ENCODE assay signal across 14 cellular contexts in the genomic region with DNA sequence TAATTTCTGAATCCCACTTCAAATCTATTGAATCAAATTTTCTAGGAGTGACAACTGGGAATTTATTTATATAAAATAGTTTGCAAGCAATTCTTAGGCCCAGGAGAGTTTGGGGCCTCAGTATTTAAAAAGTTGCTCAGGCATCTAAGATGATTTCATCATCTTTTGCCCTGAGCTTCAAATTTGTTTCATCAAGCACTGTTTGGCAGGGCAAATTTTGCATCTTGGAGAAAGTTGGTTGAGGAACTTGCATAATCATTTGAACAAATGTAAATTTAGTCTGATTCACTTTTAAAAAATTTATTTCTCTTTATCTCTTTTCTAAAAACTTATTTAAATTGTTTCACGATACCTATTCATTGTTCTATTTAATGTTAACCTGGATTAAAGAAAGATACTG.
DNase-seq lines count a peak whose midpoint lies in the region; ATAC-seq and TF ChIP-seq lines count a peak whose summit lies in the region.
"Had no signal": no experiment of that assay in that cellular context is flagged by ENCODE, and none has a peak within 500 bp of the region (broad histone marks: within the 10 kb centered on the region; RNA-seq: fewer than 3 reads in every experiment).

No MANE protein-coding gene starts in this region.

- no peak overlapping the region for H2AFZ ChIP-seq in mammary epithelial cell (ENCODE audit: low read depth, low read length)

- no peak overlapping the region for H3K27ac Mint-ChIP-seq in MCF 10A (ENCODE audit: low read depth, unreplicated experiment)
- H3K27ac Mint-ChIP-seq: B cell; CD4-positive, alpha-beta T cell had no signal

- no peaks in the 10 kb centered on the region for H3K9me3 Mint-ChIP-seq in MCF 10A (ENCODE audit: unreplicated experiment)

- in situ Hi-C loops in mammary epithelial cell (cut with MboI; ENCODE audit: low sequenced_read_pairs in 2 of 2), result no loop called here

- BruUV-seq in MCF 10A (replicated peaks; lab: Mats Ljungman, UMichigan), result no TSS peak
- no TSS peak for BruUV-seq in mammary epithelial cell (replicated peaks; lab: Mats Ljungman, UMichigan)

- peak; percentile 9 for DNase-seq in MCF 10A (ENCODE audit: unreplicated experiment)
- DNase-seq in mammary epithelial cell, result no peak
- DNase-seq in adipocyte (ENCODE audit: low read depth), result peak; percentile 87
- peak; percentile 20 for DNase-seq in fibroblast of the aortic adventitia (ENCODE audit: low read depth)
- DNase-seq in middle frontal gyrus (ENCODE audit: extremely low spot score, low spot score), result no peak
- DNase-seq in NCI-H2107 treated with DMSO at 0.1 percent for 48 hours (lab: John Stamatoyannopoulos, UW; ENCODE audit: unreplicated experiment), result no peak
- DNase-seq: 8988T; C1 segment of cervical spinal cord; CD4-positive, alpha-beta T cell; DMS 273 treated with DMSO at 0.1 percent for 48 hours; IMR-90 had no signal

- no peaks in the 10 kb centered on the region for H3K79me2 ChIP-seq in mammary epithelial cell (ENCODE audit: insufficient read depth, low read length)

- H3K4me2 ChIP-seq in mammary epithelial cell (ENCODE audit: insufficient read depth, low read depth, low read length), result no peak overlapping the region

- H3K9me3 ChIP-seq in mammary epithelial cell (replicated peaks; ENCODE audit: insufficient read depth, low read length) (no peaks in the 10 kb centered on the region), adipocyte (ENCODE audit: control insufficient read depth, low read length) (no peaks in the 10 kb centered on the region)

- no peak overlapping the region for H3K9ac ChIP-seq in mammary epithelial cell (ENCODE audit: insufficient read depth, low read length)
- H3K9ac ChIP-seq in adipocyte (ENCODE audit: low read length), result no peak overlapping the region

- dilution Hi-C loops in mammary epithelial cell (cut with HindIII; ENCODE audit: low sequenced_read_pairs), result no loop called here

- ATAC-seq in HG02763 (IDR thresholded peaks at IDR 0.05; ENCODE audit: unreplicated experiment), result no peak
- ATAC-seq: GM12878 had no signal

- intact Hi-C loops in MCF 10A (cut with micrococcal nuclease), result no loop called here
- intact Hi-C loops in mammary epithelial cell (cut with micrococcal nuclease), result no loop called here

- H4K20me1 ChIP-seq in mammary epithelial cell (ENCODE audit: insufficient read depth, low read length), result no peaks in the 10 kb centered on the region

- no peaks in the 10 kb centered on the region for H3K4me1 Mint-ChIP-seq in MCF 10A (ENCODE audit: insufficient read depth, unreplicated experiment)
- H3K4me1 Mint-ChIP-seq: B cell had no signal

- H3K27me3 ChIP-seq in mammary epithelial cell (ENCODE audit: insufficient read depth, low read length), result no peaks in the 10 kb centered on the region
- H3K27me3 ChIP-seq in adipocyte (replicated peaks; ENCODE audit: control insufficient read depth, insufficient read depth, low read length), result no peaks in the 10 kb centered on the region

- H3K36me3 Mint-ChIP-seq in MCF 10A (ENCODE audit: insufficient read depth, unreplicated experiment), result no peaks in the 10 kb centered on the region

- H3K27ac ChIP-seq in mammary epithelial cell (ENCODE audit: insufficient read depth, low read depth, low read length), result no peak overlapping the region

- CTCF ChIA-PET in MCF 10A (lab: Yijun Ruan, JAX), result interaction anchor here (1.0 kb wide), 1 partner anchor 18 kb away, joined by 3 read pairs; no protein-coding TSS in a partner anchor
- CTCF ChIA-PET in mammary epithelial cell (lab: Charles Lee; ENCODE audit: low non-redundant PET), result no interaction called here

- H3K36me3 ChIP-seq in mammary epithelial cell (ENCODE audit: insufficient read depth, low read length) (no peaks in the 10 kb centered on the region), adipocyte (ENCODE audit: control insufficient read depth, insufficient read depth, low read length, severe bottlenecking) (no peaks in the 10 kb centered on the region)

- no peak overlapping the region for H3K4me3 Mint-ChIP-seq in MCF 10A (ENCODE audit: unreplicated experiment)
- H3K4me3 Mint-ChIP-seq: B cell; CD4-positive, alpha-beta T cell had no signal

- POLR2A ChIA-PET in MCF 10A (lab: Yijun Ruan, JAX), result no interaction called here

- peaks cover 9% of the 10 kb centered on the region for H3K27me3 Mint-ChIP-seq in MCF 10A (ENCODE audit: insufficient read depth, unreplicated experiment)
- H3K27me3 Mint-ChIP-seq: B cell; CD4-positive, alpha-beta T cell had no signal

- H3K4me3 ChIP-seq in mammary epithelial cell (replicated peaks in 1 of 3; ENCODE audit: insufficient read depth in 1 of 3, low read depth in 2 of 3, low read length in 3 of 3) (no peak overlapping the region), adipocyte (ENCODE audit: low read length) (no peak overlapping the region), fibroblast of the aortic adventitia (ENCODE audit: low read depth, low read length) (no peak overlapping the region)
- H3K4me3 ChIP-seq: GM12878 had no signal

- no peaks in the 10 kb centered on the region for H3K4me1 ChIP-seq in mammary epithelial cell (ENCODE audit: insufficient read depth, low read length)
- H3K4me1 ChIP-seq in adipocyte (ENCODE audit: control insufficient read depth, insufficient read depth, low read length), result peaks cover 9% of the 10 kb centered on the region

- TF ChIP-seq CTCF in MCF 10A (IDR thresholded peaks at IDR 0.05; ENCODE audit: unreplicated experiment), result no peak
- TF ChIP-seq CTCF in mammary epithelial cell (conservative IDR thresholded peaks at IDR 0.05 in 1 of 2, IDR thresholded peaks at IDR 0.05 in 1 of 2; ENCODE audit: extremely low read depth in 1 of 2, insufficient read depth in 1 of 2, low read depth in 1 of 2, low read length in 2 of 2), result no peak
- no peak for TF ChIP-seq CTCF in fibroblast of the aortic adventitia (IDR thresholded peaks at IDR 0.05; ENCODE audit: insufficient read depth, low read length)

- WGBS in mammary epithelial cell (ENCODE audit: low coverage, missing lambda C conversion rate), result 69% methylated on average over 1 of the region's 1 CpG

Comparison
In these comparisons a context has a peak if more than half of its experiments do, and no peak if none do; other contexts are left out.
1. DNase-seq: peak in MCF 10A (single experiment), adipocyte (single experiment) and fibroblast of the aortic adventitia (single experiment); none in mammary epithelial cell (single experiment), middle frontal gyrus (single experiment) and NCI-H2107 treated with DMSO at 0.1 percent for 48 hours (single experiment).